Comparison of ENCODE assay signal across 8 cellular contexts in the genomic region with DNA sequence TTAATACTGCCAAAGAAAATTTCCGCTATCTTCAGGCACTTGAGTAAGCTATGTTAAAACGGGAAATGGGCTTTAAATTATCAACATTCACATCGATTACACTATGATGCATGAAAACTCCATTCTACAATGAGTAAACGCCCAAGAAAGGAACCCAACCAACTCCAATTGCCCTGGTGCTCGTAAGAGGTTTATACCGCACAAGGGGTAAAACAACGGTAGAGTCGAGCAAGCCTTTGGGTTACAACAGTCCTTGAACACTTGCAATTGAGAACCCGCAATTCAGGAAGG. TPM values are rescaled to one million over a fixed set of nuclear protein-coding genes. Genes with fewer than 3 reads are reported as not detected.
DNase-seq lines count a peak whose midpoint lies in the region; ATAC-seq, FAIRE-seq and TF ChIP-seq lines count a peak whose summit lies in the region.

No MANE protein-coding gene starts in this region.

- peak overlapping the region; percentile 43 for H2AFZ ChIP-seq in HepG2 (ENCODE audit: low read length)

- H3K36me3 ChIP-seq in body of pancreas (replicated peaks in 1 of 2; ENCODE audit: insufficient read depth in 1 of 2, low read depth in 2 of 2) (no peaks in the 10 kb centered on the region), HepG2 (replicated peaks in 1 of 2; ENCODE audit: control insufficient read depth in 1 of 2, insufficient read depth in 2 of 2, low read length in 2 of 2) (no peaks in the 10 kb centered on the region), testis (ENCODE audit: low read depth, missing control alignments) (no peaks in the 10 kb centered on the region)

- TF ChIP-seq CTCF in body of pancreas (IDR thresholded peaks at IDR 0.05) (no peak), HepG2 (CRISPR knock-in tag; IDR thresholded peaks at IDR 0.05) (no peak), testis (IDR thresholded peaks at IDR 0.05) (no peak)

- H3K4me1 ChIP-seq in body of pancreas, result peaks cover 6% of the 10 kb centered on the region
- H3K4me1 ChIP-seq in HepG2 (ENCODE audit: insufficient read depth, low read length), result peaks cover 39% of the 10 kb centered on the region
- H3K4me1 ChIP-seq in testis, result peaks cover 8% of the 10 kb centered on the region

- H3K4me3 ChIP-seq in body of pancreas (peak overlapping the region in 1 of 2 donors; percentile 60), HepG2 (replicated peaks in 1 of 3; ENCODE audit: insufficient read depth in 1 of 3, low read depth in 2 of 3, low read length in 3 of 3) (peak overlapping the region; percentile 71 to 95 (median 73)), testis (peak overlapping the region; percentile 72 to 88)

- H3K27ac ChIP-seq in body of pancreas, result peak overlapping the region in 3 of 4 donors; percentile 87 to 97 (median 92)
- H3K27ac ChIP-seq in HepG2 (ENCODE audit: extremely low read length, insufficient read depth, low read length), result peak overlapping the region; percentile 84
- peak overlapping the region; percentile 83 to 84 for H3K27ac ChIP-seq in testis

- ATAC-seq in body of pancreas (no peak), HepG2 (peak; percentile 16), GM21529 (IDR thresholded peaks at IDR 0.05; ENCODE audit: unreplicated experiment) (no peak), GM21423 (IDR thresholded peaks at IDR 0.05; ENCODE audit: unreplicated experiment) (no peak)

- no peaks in the 10 kb centered on the region for H3K27me3 ChIP-seq in body of pancreas
- peaks cover 0 to 4% of the 10 kb centered on the region in 2 experiments; a peak in 2 of 5 replicates for H3K27me3 ChIP-seq in HepG2 (ENCODE audit: control insufficient read depth in 1 of 2, insufficient read depth in 2 of 2, low read length in 2 of 2)
- no peaks in the 10 kb centered on the region for H3K27me3 ChIP-seq in testis

- no peak for TF ChIP-seq EP300 in HepG2 (IDR thresholded peaks at IDR 0.05; ENCODE audit: low read depth in 2 of 2, low read length in 2 of 2)
- TF ChIP-seq EP300 in HepG2 (CRISPR knock-in tag; IDR thresholded peaks at IDR 0.05; ENCODE audit: borderline replicate concordance), result no peak

- FAIRE-seq in GM18507 (lab: Jason Lieb, UNC) (peak; percentile 45), HepG2 (lab: Jason Lieb, UNC) (no peak)

- peak overlapping the region; percentile 81 for H3K4me2 ChIP-seq in HepG2 (ENCODE audit: low read depth, low read length)

- no peak for DNase-seq in GM18507 (ENCODE audit: extremely low spot score, insufficient read length, low read depth)
- DNase-seq in MV-4-11 (lab: John Stamatoyannopoulos, UW), result peak; percentile 74
- DNase-seq in body of pancreas, result no peak
- DNase-seq in HepG2 (ENCODE audit: low spot score), result peak; percentile 10
- DNase-seq in testis, result no peak
- no peak for DNase-seq in NCI-H1436 treated with DMSO at 0.1 percent for 48 hours (lab: John Stamatoyannopoulos, UW)

- no peaks in the 10 kb centered on the region for H4K20me1 ChIP-seq in HepG2 (ENCODE audit: insufficient read depth, low read length)

- no peak for TF ChIP-seq RAD21 in HepG2 (CRISPR knock-in tag; IDR thresholded peaks at IDR 0.05)

- H3K9me3 ChIP-seq in body of pancreas (no peaks in the 10 kb centered on the region), HepG2 (ENCODE audit: low read length) (no peaks in the 10 kb centered on the region), testis (no peaks in the 10 kb centered on the region)

- peak overlapping the region; percentile 80 for H3K9ac ChIP-seq in HepG2 (ENCODE audit: insufficient read depth, low read depth, low read length)

- peaks cover 44% of the 10 kb centered on the region for H3K79me2 ChIP-seq in HepG2 (ENCODE audit: insufficient read depth, low read length)

- BruUV-seq in HepG2 (replicated peaks; lab: Mats Ljungman, UMichigan), result no TSS peak

- CTCF ChIA-PET in HepG2 (lab: Yijun Ruan, JAX; ENCODE audit: low intra/inter-chr PET ratio, low total read pairs), result no interaction called here

- TF ChIP-seq POLR2A in body of pancreas (IDR thresholded peaks at IDR 0.05), result no peak
- no peak for TF ChIP-seq POLR2A in HepG2 (IDR thresholded peaks at IDR 0.05; ENCODE audit: insufficient read depth in 1 of 2, low read depth in 2 of 2, low read length in 2 of 2)
- TF ChIP-seq POLR2A in testis (IDR thresholded peaks at IDR 0.05), result no peak

- intact Hi-C loops in body of pancreas (cut with DNase I) (no loop called here), HepG2 (cut with micrococcal nuclease; ENCODE audit: unreplicated experiment) (no loop called here), testis (cut with DNase I; ENCODE audit: low total_unique reads) (no loop called here)

- in situ Hi-C loops in HepG2 (cut with HindIII; ENCODE audit: extremely low pct_ligation_motif_present, low pct_unique_long_range_greater_than_20kb), result no loop called here

- POLR2A ChIA-PET in HepG2 (lab: Yijun Ruan, JAX), result interaction anchor here (1.2 kb wide), 1 partner anchor 18 kb away, joined by 5 read pairs; no protein-coding TSS in a partner anchor

- WGBS in body of pancreas, 2 donors, result 2% methylated on average over 9 of the region's 9 CpGs
- WGBS in HepG2 (ENCODE audit: low lambda C conversion rate), result 1% methylated on average over 9 of the region's 9 CpGs
- 8 to 10% methylated on average over 9 of the region's 9 CpGs for WGBS in testis, 2 donors

TF ChIP-seq in HepG2, 621 proteins besides CTCF, POLR2A, EP300 and RAD21:
- TF ChIP-seq GZF1 (CRISPR knock-in tag; IDR thresholded peaks at IDR 0.05), result peak; percentile 50; the same call in 1 of the 2 replicates
- TF ChIP-seq ZNF501 (CRISPR knock-in tag; IDR thresholded peaks at IDR 0.05), result no peak
- no peak for TF ChIP-seq AKNA (CRISPR knock-in tag; IDR thresholded peaks at IDR 0.05; ENCODE audit: borderline replicate concordance)

RNA-seq across cellular contexts. Expression of gene AGTPBP1, which starts 1.0 kb away (rescaled TPM):
- total RNA-seq in body of pancreas (10 to 100 TPM; 13.0 to 18.8 TPM), HepG2 (2016; rRNA removed; fragmentation: Illumina TruSeq; extraction: Trizol) (22.3 and 23.9 TPM in 2 replicates), testis (10 to 100 TPM; 26.6 to 45.7 TPM)
- total RNA-seq in HepG2 (2016; cell fraction: cytosol; rRNA removed; fragmentation: Illumina TruSeq; extraction: Trizol; ENCODE audit: low read depth), result 66.6 and 80.4 TPM in 2 replicates
- 20.9 and 21.9 TPM in 2 replicates for total RNA-seq in HepG2 (2016; cell fraction: insoluble cytoplasmic fraction; rRNA removed; fragmentation: Illumina TruSeq; extraction: Trizol)
- 35.1 and 45.2 TPM in 2 replicates for total RNA-seq in HepG2 (2016; cell fraction: membrane; rRNA removed; fragmentation: Illumina TruSeq; extraction: Trizol)
- total RNA-seq in HepG2 (2016; cell fraction: nucleus; rRNA removed; fragmentation: Illumina TruSeq; extraction: Trizol), result 25.6 and 30.4 TPM in 2 replicates
- polyA plus RNA-seq in HepG2 (2011; rRNA removed) (8.8 and 9.7 TPM in 2 replicates), testis (ENCODE audit: insufficient read depth, low read depth, low replicate concordance) (26.3 TPM)
- polyA plus RNA-seq in HepG2 (2011; cell fraction: cytosol; rRNA removed), result 3.5 and 6.0 TPM in 2 replicates
- polyA plus RNA-seq in HepG2 (2011; cell fraction: nucleus; rRNA removed), result 7.4 and 9.4 TPM in 2 replicates
- 10.0 and 13.3 TPM in 2 replicates for polyA plus RNA-seq in HepG2 (2012)
- 3.2 and 3.9 TPM in 2 replicates for polyA plus RNA-seq in HepG2 (2016; cell fraction: cytosol; fragmentation: Illumina TruSeq; extraction: Trizol; ENCODE audit: low read depth)
- polyA plus RNA-seq in HepG2 (2016; cell fraction: insoluble cytoplasmic fraction; fragmentation: Illumina TruSeq; extraction: Trizol; ENCODE audit: low read depth), result 14.1 and 14.7 TPM in 2 replicates
- polyA plus RNA-seq in HepG2 (2016; cell fraction: membrane; fragmentation: Illumina TruSeq; extraction: Trizol; ENCODE audit: low read depth), result 8.1 and 8.2 TPM in 2 replicates
- polyA plus RNA-seq in HepG2 (2016; cell fraction: nucleus; fragmentation: Illumina TruSeq; extraction: Trizol; ENCODE audit: insufficient read depth, low read depth), result 16.0 and 17.6 TPM in 2 replicates
- 5.8 and 6.2 TPM in 2 replicates for polyA minus RNA-seq in HepG2 (2011; rRNA and poly(A)+ RNA removed; ENCODE audit: low replicate concordance)
- 11.5 and 12.0 TPM in 2 replicates for polyA minus RNA-seq in HepG2 (2011; cell fraction: cytosol; rRNA and poly(A)+ RNA removed)
- polyA minus RNA-seq in HepG2 (2011; cell fraction: nucleus; rRNA and poly(A)+ RNA removed), result 36.3 and 36.8 TPM in 2 replicates

Comparison
In these comparisons a context has a peak if more than half of its experiments do, and no peak if none do; other contexts are left out.
1. DNase-seq: peak in MV-4-11 (single experiment) and HepG2 (single experiment); none in GM18507 (single experiment), body of pancreas (0 of 4), testis (single experiment) and NCI-H1436 treated with DMSO at 0.1 percent for 48 hours (single experiment).
2. Peak in every context shown above with its lines, with median percentiles within 50 percentile points of each other: H3K27ac ChIP-seq.